ENCODE assay signal across 26 cellular contexts in the genomic region with DNA sequence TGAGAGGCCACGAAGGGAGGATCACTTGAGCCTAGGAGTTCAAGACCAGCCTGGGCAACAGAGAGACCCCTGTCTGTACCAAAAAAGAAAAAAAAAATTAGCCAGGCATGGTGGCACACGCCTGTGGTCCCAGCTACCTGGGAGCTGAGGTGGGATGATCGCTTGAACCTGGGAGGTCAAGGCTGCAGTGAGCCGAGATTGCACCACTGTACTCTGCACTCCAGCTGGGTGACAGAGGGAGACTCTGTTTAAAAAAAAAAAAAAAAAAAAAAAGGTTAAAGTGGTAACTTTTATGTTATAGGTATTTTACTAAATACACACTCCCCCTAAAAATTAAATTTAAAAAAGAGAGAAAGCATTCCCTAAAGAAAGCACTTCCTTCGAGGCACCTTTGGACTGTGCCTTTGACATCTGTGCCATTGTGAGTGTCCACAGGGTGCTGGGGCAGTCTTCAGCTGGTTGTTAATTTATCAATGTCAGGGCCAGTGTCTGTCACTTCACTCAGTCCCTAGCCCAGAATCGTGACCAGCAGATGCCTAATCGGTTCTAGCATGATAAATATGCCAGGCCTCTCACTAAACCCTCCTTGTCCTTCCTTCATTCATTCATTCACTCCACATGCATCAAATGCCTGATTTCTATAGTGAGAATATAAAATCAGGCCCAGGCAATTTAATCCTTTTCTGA.
"Had no signal": no experiment of that assay in that cellular context is flagged by ENCODE, and none has a peak within 500 bp of the region (broad histone marks: within the 10 kb centered on the region; RNA-seq: fewer than 3 reads in every experiment).

No MANE protein-coding gene starts in this region.

- H3K4me1 ChIP-seq: body of pancreas, colonic mucosa, gastrocnemius medialis, transverse colon had no signal

- H3K4me3 ChIP-seq: adrenal gland, body of pancreas, colonic mucosa, dorsolateral prefrontal cortex, gastrocnemius medialis, left ventricle myocardium inferior, lung, spleen, transverse colon had no signal

- H3K27ac ChIP-seq: adrenal gland, body of pancreas, colonic mucosa, dorsolateral prefrontal cortex, gastrocnemius medialis, left ventricle myocardium inferior, spleen, transverse colon had no signal

- ATAC-seq: activated CD4-positive, CD25-positive, alpha-beta regulatory T cell treated with anti-CD3 and anti-CD28 coated beads, Interleukin-2, amount 50 U/mL, for 24 hours; body of pancreas; gastrocnemius medialis; natural killer cell treated with Interleukin-12 subunit alpha and Interleukin-12 subunit beta and Interleukin-15 and Interleukin-18, amount 100 ng/mL, for 72 hours had no signal

- H3K27me3 ChIP-seq: adrenal gland, body of pancreas, colonic mucosa, transverse colon had no signal

- DNase-seq: activated CD4-positive, alpha-beta T cell treated with anti-CD3 and anti-CD28 coated beads for 48 hours; activated CD4-positive, alpha-beta T cell treated with anti-CD3 and anti-CD28 coated beads, Interleukin-2, amount 50 U/mL, for 48 hours; activated CD8-positive, alpha-beta memory T cell treated with anti-CD3 and anti-CD28 coated beads for 24 hours; activated effector memory CD4-positive, alpha-beta T cell treated with anti-CD3 and anti-CD28 coated beads, Interleukin-2, amount 50 U/mL, for 16 hours; activated naive CD4-positive, alpha-beta T cell treated with anti-CD3 and anti-CD28 coated beads for 36 hours; activated naive CD8-positive, alpha-beta T cell treated with anti-CD3 and anti-CD28 coated beads for 36 hours; activated T-cell treated with anti-CD3 and anti-CD28 coated beads, Interleukin-2, amount 50 U/mL, for 1 hour; adrenal gland; aorta; body of pancreas; cerebellar nuclear complex; colonic mucosa; dorsolateral prefrontal cortex; effector memory CD4-positive, alpha-beta T cell; erythroblast; gastrocnemius medialis; glutamatergic neuron; left ventricle myocardium inferior; mesendoderm; spleen; stimulated activated naive CD4-positive, alpha-beta T cell; transverse colon had no signal

- H3K9me3 ChIP-seq: adrenal gland, body of pancreas, colonic mucosa, gastrocnemius medialis, left ventricle myocardium inferior, spleen, transverse colon had no signal

- FAIRE-seq: islet of Langerhans had no signal

- H3K36me3 ChIP-seq: adrenal gland, colonic mucosa, gastrocnemius medialis, left ventricle myocardium inferior, spleen, transverse colon had no signal
